1 cellular context compared by ENCODE assay signal in genomic region chr19:43675906-43676305, GRCh38.
TF ChIP-seq lines count a peak whose summit lies in the region.

No MANE protein-coding gene starts in this region.

TF ChIP-seq in IMR-90, 13 proteins besides CTCF, POLR2A, EP300 and RAD21:
- no peak for TF ChIP-seq CEBPB (IDR thresholded peaks at IDR 0.05; ENCODE audit: low read depth, low read length)
- no peak for TF ChIP-seq NFE2L2 (IDR thresholded peaks at IDR 0.05; ENCODE audit: low read depth, low read length)
